ENCODE assay signal across 19 cellular contexts in genomic region chr15:90576711-90577389, GRCh38. TPM values are rescaled to one million over a fixed set of nuclear protein-coding genes. Genes with fewer than 3 reads are reported as not detected.
DNase-seq lines count a peak whose midpoint lies in the region; ATAC-seq and TF ChIP-seq lines count a peak whose summit lies in the region.
"Had no signal": no experiment of that assay in that cellular context is flagged by ENCODE, and none has a peak within 500 bp of the region (broad histone marks: within the 10 kb centered on the region; RNA-seq: fewer than 3 reads in every experiment).

No MANE protein-coding gene starts in this region.

- H4K20me1 ChIP-seq in H9 (ENCODE audit: control insufficient read depth, insufficient read depth, insufficient read length): no peaks in the 10 kb centered on the region

- no peak overlapping the region for H3K4me2 ChIP-seq in H9 (ENCODE audit: insufficient read depth, insufficient read length, low read length)
- H3K4me2 ChIP-seq: smooth muscle cell had no signal

- H4K91ac ChIP-seq in H9 (ENCODE audit: insufficient read length, low read depth, low read length): no peak overlapping the region

- H3K79me2 ChIP-seq in H9 (ENCODE audit: insufficient read depth, low read length): no peaks in the 10 kb centered on the region

- no peak overlapping the region for H2BK15ac ChIP-seq in H9 (ENCODE audit: low read depth, low read length)

- H2BK20ac ChIP-seq in H9 (ENCODE audit: low read depth, low read length, poor library complexity, severe bottlenecking): no peak overlapping the region

- H3K27ac Mint-ChIP-seq in H9: peak overlapping the region in 2 of 3 experiments; percentile 9 to 31; a peak in 3 of 7 replicates
- H3K27ac Mint-ChIP-seq in activated naive CD8-positive, alpha-beta T cell treated with anti-CD3 and anti-CD28 coated beads, Interleukin-2, amount 50 U/mL, for 24 hours: peak overlapping the region; percentile 34
- peak overlapping the region; percentile 37 for H3K27ac Mint-ChIP-seq in nephron progenitor cell

- H3K9me3 ChIP-seq in H9 (ENCODE audit: control insufficient read depth, low read depth, low read length): no peaks in the 10 kb centered on the region
- H3K9me3 ChIP-seq: ascending aorta, mucosa of descending colon, vagina had no signal

- H3K23ac ChIP-seq in H9 (ENCODE audit: insufficient read length, low read depth, low read length): no peak overlapping the region

- peaks cover 4% of the 10 kb centered on the region for H3K4me1 ChIP-seq in H9 (ENCODE audit: insufficient read depth, low read length)

- H3K4me1 Mint-ChIP-seq in H9: peaks cover 28 to 32% of the 10 kb centered on the region in 2 experiments
- peaks cover 61% of the 10 kb centered on the region for H3K4me1 Mint-ChIP-seq in activated naive CD8-positive, alpha-beta T cell treated with anti-CD3 and anti-CD28 coated beads, Interleukin-2, amount 50 U/mL, for 24 hours
- peaks cover 16% of the 10 kb centered on the region for H3K4me1 Mint-ChIP-seq in nephron progenitor cell

- no peak overlapping the region for H3K14ac ChIP-seq in H9 (ENCODE audit: insufficient read depth, low read length)

- H3K9ac ChIP-seq in H9 (ENCODE audit: extremely low read depth, insufficient read length, low read length): no peak overlapping the region

- no peak overlapping the region for H4K8ac ChIP-seq in H9 (replicated peaks; ENCODE audit: insufficient read length, low read depth, low read length)

- DNase-seq in activated CD8-positive, alpha-beta memory T cell treated with anti-CD3 and anti-CD28 coated beads, Interleukin-2, amount 50 U/mL, for 48 hours: peak; percentile 18
- DNase-seq in activated CD8-positive, alpha-beta memory T cell treated with anti-CD3 and anti-CD28 coated beads for 24 hours: no peak
- DNase-seq in H9: no peak
- no peak for DNase-seq in activated naive CD8-positive, alpha-beta T cell treated with anti-CD3 and anti-CD28 coated beads, Interleukin-2, amount 50 U/mL, for 24 hours
- no peak for DNase-seq in nephron progenitor cell
- no peak for DNase-seq in GM19240 (ENCODE audit: insufficient read length, low spot score)
- no peak for DNase-seq in DMS53 (lab: John Stamatoyannopoulos, UW)
- DNase-seq: activated CD4-positive, alpha-beta T cell treated with anti-CD3 and anti-CD28 coated beads for 4 hours; CD8-positive, alpha-beta memory T cell; effector CD8-positive, alpha-beta T cell; left ventricle myocardium superior; mucosa of descending colon; NCI-H187; NCI-H345; stimulated activated CD4-positive, alpha-beta T cell treated with anti-CD3 and anti-CD28 coated beads, Interleukin-4, amount 100 ng/mL, for 1 hour had no signal

- no peak overlapping the region for H2BK120ac ChIP-seq in H9 (ENCODE audit: low read depth, low read length, poor library complexity, severe bottlenecking)

- H3K27me3 Mint-ChIP-seq in H9 (ENCODE audit: low read depth): peaks cover 5% of the 10 kb centered on the region
- H3K27me3 Mint-ChIP-seq in activated naive CD8-positive, alpha-beta T cell treated with anti-CD3 and anti-CD28 coated beads, Interleukin-2, amount 50 U/mL, for 24 hours: no peaks in the 10 kb centered on the region
- peaks cover 3% of the 10 kb centered on the region for H3K27me3 Mint-ChIP-seq in nephron progenitor cell (ENCODE audit: low read depth, poor library complexity)
- H3K27me3 Mint-ChIP-seq: CD8-positive, alpha-beta memory T cell had no signal

- no peak overlapping the region for H3K18ac ChIP-seq in H9 (ENCODE audit: insufficient read length, low read depth, low read length)

- H3K9me3 Mint-ChIP-seq in H9 (no peaks in the 10 kb centered on the region), nephron progenitor cell (no peaks in the 10 kb centered on the region)
- H3K9me3 Mint-ChIP-seq in activated naive CD8-positive, alpha-beta T cell treated with anti-CD3 and anti-CD28 coated beads, Interleukin-2, amount 50 U/mL, for 24 hours: no peaks in the 10 kb centered on the region
- H3K9me3 Mint-ChIP-seq: CD8-positive, alpha-beta memory T cell had no signal

- H3K56ac ChIP-seq in H9 (ENCODE audit: insufficient read length, low read depth, low read length): no peak overlapping the region

- H4K5ac ChIP-seq in H9 (ENCODE audit: insufficient read length, low read depth, low read length): no peak overlapping the region

- H3T11ph ChIP-seq in H9 (ENCODE audit: low read length): no peak overlapping the region

- no peaks in the 10 kb centered on the region for H3K23me2 ChIP-seq in H9 (ENCODE audit: insufficient read length, low read depth, low read length, poor library complexity, severe bottlenecking)

- H3K4me3 Mint-ChIP-seq in H9 (peak overlapping the region in 1 of 2 experiments; percentile 6; a peak in 1 of 5 replicates), nephron progenitor cell (no peak overlapping the region)
- H3K4me3 Mint-ChIP-seq in activated naive CD8-positive, alpha-beta T cell treated with anti-CD3 and anti-CD28 coated beads, Interleukin-2, amount 50 U/mL, for 24 hours: no peak overlapping the region

- H2AK5ac ChIP-seq in H9 (ENCODE audit: insufficient read length, low read length): no peak overlapping the region

- H3K27ac ChIP-seq in H9 (ENCODE audit: insufficient read length, low read depth, low read length): no peak overlapping the region
- H3K27ac ChIP-seq: ascending aorta, vagina had no signal

- H2AFZ ChIP-seq in H9 (ENCODE audit: low read length): no peak overlapping the region

- H3K4ac ChIP-seq in H9 (ENCODE audit: low read depth, low read length): no peak overlapping the region

- peaks cover 0 to 2% (median 0%) of the 10 kb centered on the region in 3 experiments; a peak in 1 of 7 replicates for H3K36me3 Mint-ChIP-seq in H9 (ENCODE audit: insufficient read depth in 1 of 3, low read depth in 3 of 3)
- H3K36me3 Mint-ChIP-seq in activated naive CD8-positive, alpha-beta T cell treated with anti-CD3 and anti-CD28 coated beads, Interleukin-2, amount 50 U/mL, for 24 hours (ENCODE audit: low read depth): peaks cover 8% of the 10 kb centered on the region
- H3K36me3 Mint-ChIP-seq in nephron progenitor cell (ENCODE audit: low read depth): peaks cover 15% of the 10 kb centered on the region

- no CpG with 5 or more reads among the region's 7 CpGs for WGBS in H9 (ENCODE audit: extremely low coverage, insufficient read length, low lambda C conversion rate)

- H2BK12ac ChIP-seq in H9 (ENCODE audit: insufficient read length, low read depth, low read length): no peak overlapping the region

- H3K79me1 ChIP-seq in H9 (ENCODE audit: insufficient read depth, low read depth, low read length, poor library complexity, severe bottlenecking): no peaks in the 10 kb centered on the region

- TF ChIP-seq CTCF in H9 (conservative IDR thresholded peaks at IDR 0.05) (no peak), nephron progenitor cell (IDR thresholded peaks at IDR 0.05) (no peak)

- H3K27me3 ChIP-seq in H9 (ENCODE audit: insufficient read depth, low read length): no peaks in the 10 kb centered on the region; the same call in 1 of the 2 replicates
- H3K27me3 ChIP-seq: ascending aorta, vagina had no signal

- H2BK5ac ChIP-seq in H9 (ENCODE audit: insufficient read length, low read length): no peak overlapping the region

- ATAC-seq in activated naive CD8-positive, alpha-beta T cell treated with anti-CD3 and anti-CD28 coated beads, Interleukin-2, amount 50 U/mL, for 24 hours: no peak
- ATAC-seq in GM21423 (IDR thresholded peaks at IDR 0.05; ENCODE audit: unreplicated experiment): no peak
- ATAC-seq: left ventricle myocardium superior, mucosa of descending colon had no signal

RNA-seq across cellular contexts. Expression of gene CRTC3, which starts 47.1 kb away (rescaled TPM):
- total RNA-seq in H9 (2021): 3.9 TPM in 2 replicates
